13 cellular contexts compared by ENCODE assay signal in the genomic region with DNA sequence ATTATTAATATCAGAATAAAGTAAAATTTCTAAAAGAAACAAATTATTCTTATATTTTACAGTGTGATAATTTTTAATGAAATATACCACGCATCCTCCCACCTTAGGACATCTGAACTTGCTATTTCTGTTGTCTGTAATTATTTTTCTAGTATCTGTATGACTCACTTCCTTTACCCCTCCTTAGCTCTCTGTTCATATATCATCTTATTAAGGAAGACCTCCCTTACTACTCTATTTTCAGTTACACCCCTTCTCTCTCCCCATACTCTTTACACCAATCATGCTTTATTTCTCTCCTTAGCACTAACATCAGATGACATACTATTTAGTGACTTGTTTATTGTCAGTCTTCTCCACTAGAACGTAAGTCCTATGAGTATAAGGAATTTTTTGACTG. TPM values are rescaled to one million over a fixed set of nuclear protein-coding genes. Genes with fewer than 3 reads are reported as not detected.
DNase-seq lines count a peak whose midpoint lies in the region; ATAC-seq and TF ChIP-seq lines count a peak whose summit lies in the region.
"Had no signal": no experiment of that assay in that cellular context is flagged by ENCODE, and none has a peak within 500 bp of the region (broad histone marks: within the 10 kb centered on the region; RNA-seq: fewer than 3 reads in every experiment).

No MANE protein-coding gene starts in this region.

- in situ Hi-C loops in brain microvascular endothelial cell (cut with HindIII; ENCODE audit: low pct_ligation_motif_present, low sequenced_read_pairs), result no loop called here

- H3K4me2 ChIP-seq in OCI-LY3 (ENCODE audit: low read length) (peak overlapping the region; percentile 13; the same call in 1 of the 2 replicates), OCI-LY7 (ENCODE audit: low read length) (no peak overlapping the region)

- no TSS peak for BruUV-seq in Calu3 (replicated peaks; lab: Mats Ljungman, UMichigan)
- no TSS peak for BruUV-seq in OCI-LY7 (replicated peaks; lab: Mats Ljungman, UMichigan)

- H3K9me3 Mint-ChIP-seq in Calu3 (ENCODE audit: low read depth, unreplicated experiment), result no peaks in the 10 kb centered on the region
- no peaks in the 10 kb centered on the region for H3K9me3 Mint-ChIP-seq in activated T-helper 1 cell treated with anti-CD3 and anti-CD28 coated beads, Interleukin-12 subunit alpha, Interleukin-12 subunit beta, Interleukin-2, Interleukin-4 antibody, amounts not matched to agents 30 ng/mL and 10 ng/mL and 1 ng/mL, durations not matched to agents 14 hours and 24 hours and 36 hours

- H3K9me3 ChIP-seq in OCI-LY3 (ENCODE audit: insufficient read depth, low read length) (no peaks in the 10 kb centered on the region), OCI-LY7 (ENCODE audit: low read length) (no peaks in the 10 kb centered on the region)
- H3K9me3 ChIP-seq: BLaER1 treated with 17β-estradiol and CSF1 and Interleukin-3, amounts not matched to agents 10 nM and 100 nM had no signal

- no peaks in the 10 kb centered on the region for H3K9me2 ChIP-seq in OCI-LY7 (ENCODE audit: insufficient read depth, low read length)

- DNase-seq in Calu3 (no peak), OCI-LY7 (ENCODE audit: low spot score) (no peak), brain microvascular endothelial cell (no peak)
- DNase-seq in activated T-helper 1 cell treated with anti-CD3 and anti-CD28 coated beads, Interleukin-12 subunit alpha, Interleukin-12 subunit beta, Interleukin-2, Interleukin-4 antibody, amounts not matched to agents 30 ng/mL and 10 ng/mL and 1 ng/mL, durations not matched to agents 14 hours and 24 hours and 36 hours (ENCODE audit: low spot score), result no peak
- no peak for DNase-seq in activated T-cell treated with anti-CD3 and anti-CD28 coated beads, Interleukin-2, amount 50 U/mL, for 48 hours
- DNase-seq: activated CD4-positive, alpha-beta T cell treated with anti-CD3 and anti-CD28 coated beads, Interleukin-2, amount 50 U/mL, for 48 hours; dorsolateral prefrontal cortex had no signal

- no peaks in the 10 kb centered on the region for H3K27me3 Mint-ChIP-seq in Calu3 (ENCODE audit: unreplicated experiment)
- no peaks in the 10 kb centered on the region for H3K27me3 Mint-ChIP-seq in activated T-helper 1 cell treated with anti-CD3 and anti-CD28 coated beads, Interleukin-12 subunit alpha, Interleukin-12 subunit beta, Interleukin-2, Interleukin-4 antibody, amounts not matched to agents 30 ng/mL and 10 ng/mL and 1 ng/mL, durations not matched to agents 14 hours and 24 hours and 36 hours (ENCODE audit: insufficient read depth)

- no peaks in the 10 kb centered on the region for H3K27me3 ChIP-seq in OCI-LY3 (ENCODE audit: low read depth, low read length)
- no peaks in the 10 kb centered on the region for H3K27me3 ChIP-seq in brain microvascular endothelial cell (replicated peaks)
- H3K27me3 ChIP-seq: BLaER1 treated with 17β-estradiol and CSF1 and Interleukin-3, amounts not matched to agents 10 nM and 100 nM; dorsolateral prefrontal cortex had no signal

- H3K9ac ChIP-seq in OCI-LY3 (ENCODE audit: low read length), result no peak overlapping the region
- H3K9ac ChIP-seq: BLaER1 treated with 17β-estradiol and CSF1 and Interleukin-3, amounts not matched to agents 10 nM and 100 nM had no signal

- peak; percentile 93 for ATAC-seq in GM19351 (IDR thresholded peaks at IDR 0.05; ENCODE audit: unreplicated experiment)
- peak; percentile 94 for ATAC-seq in HG02938 (IDR thresholded peaks at IDR 0.05; ENCODE audit: unreplicated experiment)

- H3K4me3 ChIP-seq in OCI-LY3 (ENCODE audit: low read length), result no peak overlapping the region
- no peak overlapping the region for H3K4me3 ChIP-seq in OCI-LY7 (ENCODE audit: low read depth, low read length, poor library complexity, severe bottlenecking)
- H3K4me3 ChIP-seq in brain microvascular endothelial cell (ENCODE audit: low read depth, low read length), result no peak overlapping the region
- H3K4me3 ChIP-seq: BLaER1 treated with 17β-estradiol and CSF1 and Interleukin-3, amounts not matched to agents 10 nM and 100 nM; dorsolateral prefrontal cortex had no signal

- peaks cover 11% of the 10 kb centered on the region for H3K4me1 Mint-ChIP-seq in Calu3 (ENCODE audit: low read depth, unreplicated experiment)
- peaks cover 6% of the 10 kb centered on the region for H3K4me1 Mint-ChIP-seq in activated T-helper 1 cell treated with anti-CD3 and anti-CD28 coated beads, Interleukin-12 subunit alpha, Interleukin-12 subunit beta, Interleukin-2, Interleukin-4 antibody, amounts not matched to agents 30 ng/mL and 10 ng/mL and 1 ng/mL, durations not matched to agents 14 hours and 24 hours and 36 hours (ENCODE audit: low read depth)

- intact Hi-C loops in Calu3 (cut with micrococcal nuclease; ENCODE audit: unreplicated experiment), result no loop called here
- intact Hi-C loops in activated T-helper 1 cell treated with anti-CD3 and anti-CD28 coated beads, Interleukin-12 subunit alpha, Interleukin-12 subunit beta, Interleukin-2, Interleukin-4 antibody, amounts not matched to agents 30 ng/mL and 10 ng/mL and 1 ng/mL, durations not matched to agents 14 hours and 24 hours and 36 hours (cut with micrococcal nuclease), result no loop called here
- intact Hi-C loops in OCI-LY7 (cut with micrococcal nuclease; ENCODE audit: unreplicated experiment), result no loop called here

- H3K4me1 ChIP-seq in OCI-LY3 (ENCODE audit: low read length) (peaks cover 18% of the 10 kb centered on the region), OCI-LY7 (ENCODE audit: insufficient read depth, low read length, poor library complexity, severe bottlenecking) (peaks cover 6% of the 10 kb centered on the region)

- H4K20me1 ChIP-seq in OCI-LY3 (ENCODE audit: insufficient read depth, low read length) (no peaks in the 10 kb centered on the region), OCI-LY7 (ENCODE audit: insufficient read depth, low read length) (no peaks in the 10 kb centered on the region)
- H4K20me1 ChIP-seq: BLaER1 treated with 17β-estradiol and CSF1 and Interleukin-3, amounts not matched to agents 10 nM and 100 nM had no signal

- H3K4me3 Mint-ChIP-seq in Calu3 (ENCODE audit: low read depth, unreplicated experiment), result no peak overlapping the region
- no peak overlapping the region for H3K4me3 Mint-ChIP-seq in activated T-helper 1 cell treated with anti-CD3 and anti-CD28 coated beads, Interleukin-12 subunit alpha, Interleukin-12 subunit beta, Interleukin-2, Interleukin-4 antibody, amounts not matched to agents 30 ng/mL and 10 ng/mL and 1 ng/mL, durations not matched to agents 14 hours and 24 hours and 36 hours

- H3K36me3 ChIP-seq in OCI-LY3 (replicated peaks; ENCODE audit: low read depth, low read length) (peaks cover 4% of the 10 kb centered on the region), OCI-LY7 (ENCODE audit: insufficient read depth, low read length) (peaks cover 49% of the 10 kb centered on the region), brain microvascular endothelial cell (replicated peaks) (peaks cover 4% of the 10 kb centered on the region)

- TF ChIP-seq CTCF in Calu3 (IDR thresholded peaks at IDR 0.05; ENCODE audit: unreplicated experiment) (no peak), OCI-LY3 (IDR thresholded peaks at IDR 0.05; ENCODE audit: low read depth, low read length) (no peak), OCI-LY7 (conservative IDR thresholded peaks at IDR 0.05; ENCODE audit: low read length) (no peak), brain microvascular endothelial cell (IDR thresholded peaks at IDR 0.05; ENCODE audit: low read depth, low read length, missing control alignments) (no peak)

- no peak overlapping the region for H3K27ac ChIP-seq in OCI-LY3 (ENCODE audit: low read length)
- no peak overlapping the region for H3K27ac ChIP-seq in OCI-LY7 (ENCODE audit: low read depth, low read length, poor library complexity, severe bottlenecking)
- H3K27ac ChIP-seq in brain microvascular endothelial cell, result no peak overlapping the region
- H3K27ac ChIP-seq: BLaER1 treated with 17β-estradiol and CSF1 and Interleukin-3, amounts not matched to agents 10 nM and 100 nM; dorsolateral prefrontal cortex; HL-60 had no signal

- peak overlapping the region; percentile 1 for H3K27ac Mint-ChIP-seq in Calu3 (ENCODE audit: unreplicated experiment)
- H3K27ac Mint-ChIP-seq in activated T-helper 1 cell treated with anti-CD3 and anti-CD28 coated beads, Interleukin-12 subunit alpha, Interleukin-12 subunit beta, Interleukin-2, Interleukin-4 antibody, amounts not matched to agents 30 ng/mL and 10 ng/mL and 1 ng/mL, durations not matched to agents 14 hours and 24 hours and 36 hours, result no peak overlapping the region

- no peaks in the 10 kb centered on the region for H3K36me3 Mint-ChIP-seq in Calu3 (ENCODE audit: insufficient read depth, unreplicated experiment)
- H3K36me3 Mint-ChIP-seq in activated T-helper 1 cell treated with anti-CD3 and anti-CD28 coated beads, Interleukin-12 subunit alpha, Interleukin-12 subunit beta, Interleukin-2, Interleukin-4 antibody, amounts not matched to agents 30 ng/mL and 10 ng/mL and 1 ng/mL, durations not matched to agents 14 hours and 24 hours and 36 hours (ENCODE audit: low read depth), result peaks cover 17% of the 10 kb centered on the region

- CTCF ChIA-PET in Calu3 (lab: Charles Lee) (no interaction called here), OCI-LY7 (lab: Charles Lee; ENCODE audit: unreplicated experiment) (no interaction called here)

- no peaks in the 10 kb centered on the region for H3K79me2 ChIP-seq in OCI-LY3 (ENCODE audit: low read length)
- no peaks in the 10 kb centered on the region for H3K79me2 ChIP-seq in OCI-LY7 (ENCODE audit: insufficient read depth, low read depth, low read length)

- H2AFZ ChIP-seq in OCI-LY3 (ENCODE audit: low read depth, low read length) (no peak overlapping the region), OCI-LY7 (ENCODE audit: low read length) (no peak overlapping the region)

- POLR2A ChIA-PET in OCI-LY7 (lab: Charles Lee), result interaction anchor here (0.7 kb wide), 5 partner anchors 12 to 1194 kb away, joined by 3 to 5 read pairs (median 4); no protein-coding TSS in a partner anchor

RNA-seq across cellular contexts. Expression of a gene that starts 34.2 kb away (rescaled TPM):
- total RNA-seq in Calu3 (2022) (0.33 TPM in 1 of 2 replicates, not detected in the other), OCI-LY7 (2022) (0.08 TPM in 1 of 2 replicates, not detected in the other)
- 0.07 TPM in 1 of 2 replicates, not detected in the other for total RNA-seq in activated T-helper 1 cell treated with anti-CD3 and anti-CD28 coated beads, Interleukin-12 subunit alpha, Interleukin-12 subunit beta, Interleukin-2, Interleukin-4 antibody, amounts not matched to agents 30 ng/mL and 10 ng/mL and 1 ng/mL, durations not matched to agents 14 hours and 24 hours and 36 hours
- total RNA-seq in OCI-LY7 (2014; rRNA removed; shearing (Covaris generic)), result not detected in 2 replicates
- total RNA-seq: lung microvascular endothelial cell had no signal
